32 cellular contexts compared by ENCODE assay signal in the genomic region with DNA sequence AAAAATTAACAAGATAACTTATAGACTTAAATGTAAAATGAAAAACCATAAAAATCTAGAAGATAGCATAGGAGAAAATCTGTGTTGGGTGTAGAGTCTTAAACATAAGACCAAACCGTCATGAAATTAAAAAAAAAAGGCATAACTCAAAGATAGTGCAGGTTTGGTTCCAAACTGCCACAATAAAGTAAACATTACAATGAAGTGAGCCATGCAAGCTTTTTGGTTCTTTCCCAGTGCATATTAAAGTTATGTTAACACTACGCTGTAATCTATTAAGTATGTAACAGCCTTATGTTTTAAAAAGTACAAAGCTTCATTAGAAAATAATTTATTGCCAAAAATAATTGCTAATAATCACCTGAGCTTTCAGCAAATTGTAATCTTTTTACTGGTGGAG.
"Had no signal": no experiment of that assay in that cellular context is flagged by ENCODE, and none has a peak within 500 bp of the region (broad histone marks: within the 10 kb centered on the region; RNA-seq: fewer than 3 reads in every experiment).

No MANE protein-coding gene starts in this region.

- ATAC-seq: naive thymus-derived CD8-positive, alpha-beta T cell; natural killer cell treated with Interleukin-12 subunit alpha and Interleukin-12 subunit beta and Interleukin-15 and Interleukin-18, amount 100 ng/mL, for 72 hours; psoas muscle; right cardiac atrium; sciatic nerve; stimulated activated memory B cell treated with anti-CD40 and anti-IgM and Interleukin-4, amounts not matched to agents 10 μg/mL and 1 μg/mL and 100 μg/mL, for 72 hours; stimulated activated naive CD8-positive, alpha-beta T cell treated with anti-CD3 and anti-CD28 coated beads, Interleukin-15, amount 100 ng/mL, for 72 hours; stimulated activated naive CD8-positive, alpha-beta T cell treated with anti-CD3 and anti-CD28 coated beads, Interleukin-15, Interleukin-2, amounts not matched to agents 100 U/mL and 50 U/mL, for 24 hours; upper lobe of right lung had no signal

- H3K4me1 Mint-ChIP-seq: naive B cell; naive thymus-derived CD8-positive, alpha-beta T cell; nephron progenitor cell; neural crest cell; stimulated activated memory B cell treated with anti-CD40 and anti-IgM and Interleukin-4, amounts not matched to agents 10 μg/mL and 1 μg/mL and 100 μg/mL, for 72 hours; stimulated activated naive CD8-positive, alpha-beta T cell treated with anti-CD3 and anti-CD28 coated beads, Interleukin-15, amount 100 ng/mL, for 72 hours had no signal

- H3K9ac ChIP-seq: parathyroid adenoma had no signal

- H3K4me2 ChIP-seq: smooth muscle cell had no signal

- H3K4me3 ChIP-seq: ovary, psoas muscle, skin epidermis, smooth muscle cell, spleen, suprapubic skin, testis, tibial nerve, upper lobe of right lung, uterus had no signal

- H3K9me3 Mint-ChIP-seq: nephron progenitor cell had no signal

- H3K36me3 ChIP-seq: ovary, spleen, suprapubic skin, tibial nerve, upper lobe of right lung, uterus had no signal

- H3K4me1 ChIP-seq: parathyroid adenoma, psoas muscle, spleen, suprapubic skin, testis, tibial nerve, upper lobe of right lung, uterus had no signal

- H3K27me3 ChIP-seq: ovary, spleen, suprapubic skin, testis, tibial nerve, upper lobe of right lung, uterus had no signal

- H3K4me3 Mint-ChIP-seq: naive B cell; naive thymus-derived CD8-positive, alpha-beta T cell; natural killer cell treated with Interleukin-12 subunit alpha and Interleukin-12 subunit beta and Interleukin-15 and Interleukin-18, amount 100 ng/mL, for 72 hours; nephron progenitor cell; neural crest cell; stimulated activated memory B cell treated with anti-CD40 and anti-IgM and Interleukin-4, amounts not matched to agents 10 μg/mL and 1 μg/mL and 100 μg/mL, for 72 hours; stimulated activated naive CD8-positive, alpha-beta T cell treated with anti-CD3 and anti-CD28 coated beads, Interleukin-15, amount 100 ng/mL, for 72 hours had no signal

- H2AFZ ChIP-seq: parathyroid adenoma had no signal

- H3K79me2 ChIP-seq: parathyroid adenoma had no signal

- H3K27ac ChIP-seq: ovary, parathyroid adenoma, psoas muscle, skin epidermis, spleen, suprapubic skin, testis, tibial nerve, upper lobe of right lung, uterus had no signal

- H3K36me3 Mint-ChIP-seq: naive B cell; naive thymus-derived CD8-positive, alpha-beta T cell; stimulated activated memory B cell treated with anti-CD40 and anti-IgM and Interleukin-4, amounts not matched to agents 10 μg/mL and 1 μg/mL and 100 μg/mL, for 72 hours had no signal

- H3K27me3 Mint-ChIP-seq: naive B cell; naive thymus-derived CD8-positive, alpha-beta T cell; natural killer cell treated with Interleukin-12 subunit alpha and Interleukin-12 subunit beta and Interleukin-15 and Interleukin-18, amount 100 ng/mL, for 72 hours; progenitor cell of endocrine pancreas; stimulated activated memory B cell treated with anti-CD40 and anti-IgM and Interleukin-4, amounts not matched to agents 10 μg/mL and 1 μg/mL and 100 μg/mL, for 72 hours; stimulated activated naive CD8-positive, alpha-beta T cell treated with anti-CD3 and anti-CD28 coated beads, Interleukin-15, amount 100 ng/mL, for 72 hours had no signal

- H3K27ac Mint-ChIP-seq: naive B cell; naive thymus-derived CD8-positive, alpha-beta T cell; natural killer cell treated with Interleukin-12 subunit alpha and Interleukin-12 subunit beta and Interleukin-15 and Interleukin-18, amount 100 ng/mL, for 72 hours; nephron progenitor cell; progenitor cell of endocrine pancreas; stimulated activated memory B cell treated with anti-CD40 and anti-IgM and Interleukin-4, amounts not matched to agents 10 μg/mL and 1 μg/mL and 100 μg/mL, for 72 hours; stimulated activated naive CD8-positive, alpha-beta T cell treated with anti-CD3 and anti-CD28 coated beads, Interleukin-15, amount 100 ng/mL, for 72 hours had no signal

- H3K9me3 ChIP-seq: ovary, psoas muscle, suprapubic skin, testis, upper lobe of right lung, uterus had no signal

- DNase-seq: naive B cell; naive thymus-derived CD8-positive, alpha-beta T cell; nephron progenitor cell; occipital lobe; ovary; posterior cingulate gyrus; psoas muscle; right cardiac atrium; spleen; stimulated activated CD4-positive, alpha-beta T cell treated with anti-CD3 and anti-CD28 coated beads, Interleukin-12 subunit alpha, Interleukin-12 subunit beta, amount 100 ng/mL, for 4 hours; stimulated activated CD4-positive, alpha-beta T cell treated with anti-CD3 and anti-CD28 coated beads, Interleukin-1b, Interleukin-23, amount 100 ng/mL, for 48 hours; stimulated activated CD4-positive, alpha-beta T cell treated with anti-CD3 and anti-CD28 coated beads, Interleukin-4, amount 100 ng/mL, for 1 hour; stimulated activated CD4-positive, alpha-beta T cell treated with anti-CD3 and anti-CD28 coated beads, Interleukin-4, amount 100 ng/mL, for 4 hours; stimulated activated CD8-positive, alpha-beta memory T cell treated with anti-CD3 and anti-CD28 coated beads, Interleukin-4, amount 100 ng/mL, for 48 hours; stimulated activated naive CD4-positive, alpha-beta T cell; stimulated activated naive CD8-positive, alpha-beta T cell treated with anti-CD3 and anti-CD28 coated beads, Interleukin-15, amount 100 ng/mL, for 72 hours; stimulated activated naive CD8-positive, alpha-beta T cell treated with anti-CD3 and anti-CD28 coated beads, Interleukin-15, Interleukin-2, amounts not matched to agents 100 U/mL and 50 U/mL, for 24 hours; substantia nigra; testis; trophoblast cell; upper lobe of right lung; uterus had no signal
